9 cellular contexts compared by ENCODE assay signal in the genomic region with DNA sequence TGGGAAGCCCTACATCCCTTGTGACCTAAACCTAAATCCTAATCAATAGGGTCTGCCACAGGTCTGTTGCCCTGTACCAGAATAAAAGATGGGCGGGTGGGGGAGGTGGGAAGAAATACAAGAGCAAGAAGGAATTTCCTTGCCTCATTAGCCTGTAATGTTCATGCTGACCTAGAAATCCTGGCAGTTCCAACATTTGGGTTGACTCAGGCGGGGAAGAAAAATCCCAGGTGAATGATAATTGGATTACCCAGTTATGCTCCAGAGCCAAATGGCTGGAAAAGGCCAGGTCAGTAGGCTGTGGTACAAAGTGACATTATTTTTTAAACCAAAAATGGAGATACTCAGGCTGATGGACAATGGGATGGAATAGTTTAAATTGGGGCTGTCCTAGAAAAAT. TPM values are rescaled to one million over a fixed set of nuclear protein-coding genes. Genes with fewer than 3 reads are reported as not detected.
DNase-seq lines count a peak whose midpoint lies in the region; ATAC-seq and TF ChIP-seq lines count a peak whose summit lies in the region.
"Had no signal": no experiment of that assay in that cellular context is flagged by ENCODE, and none has a peak within 500 bp of the region (broad histone marks: within the 10 kb centered on the region; RNA-seq: fewer than 3 reads in every experiment).

No MANE protein-coding gene starts in this region.

- peaks cover 35 to 73% (median 41%) of the 10 kb centered on the region in 3 donors for H3K4me1 ChIP-seq in esophagus squamous epithelium

- in situ Hi-C loops in G401 (cut with HindIII; ENCODE audit: low sequenced_read_pairs) = no loop called here

- H3K27ac ChIP-seq in RWPE1 (peak overlapping the region; percentile 92), esophagus squamous epithelium (peak overlapping the region; percentile 89 to 99 (median 96))

- WGBS in esophagus squamous epithelium, 2 donors = 33 to 41% methylated on average over 1 to 2 of the region's 2 CpGs

- no peaks in the 10 kb centered on the region for H3K9me3 ChIP-seq in esophagus squamous epithelium

- CTCF ChIA-PET in RWPE1 (lab: Yijun Ruan, JAX) = no interaction called here

- intact Hi-C loops in esophagus squamous epithelium (cut with DNase I) = no loop called here

- peak overlapping the region; percentile 57 to 96 (median 78) for H3K4me3 ChIP-seq in esophagus squamous epithelium
- H3K4me3 ChIP-seq in retinal pigment epithelial cell (ENCODE audit: low read length) = peak overlapping the region; percentile 93

- TF ChIP-seq CTCF in RWPE1 (conservative IDR thresholded peaks at IDR 0.05; ENCODE audit: low read depth) = no peak
- TF ChIP-seq CTCF in esophagus squamous epithelium (IDR thresholded peaks at IDR 0.05) = no peak
- TF ChIP-seq CTCF in retinal pigment epithelial cell (conservative IDR thresholded peaks at IDR 0.05; ENCODE audit: low read depth, low read length) = no peak

- peaks cover 0 to 15% (median 0%) of the 10 kb centered on the region in 3 donors for H3K36me3 ChIP-seq in esophagus squamous epithelium

- TF ChIP-seq POLR2A in esophagus squamous epithelium (IDR thresholded peaks at IDR 0.05) = no peak

- POLR2A ChIA-PET in RWPE1 (lab: Yijun Ruan, JAX; ENCODE audit: low non-redundant PET) = interaction anchor here (0.6 kb wide), 1 partner anchor 119 kb away, joined by 3 read pairs; no protein-coding TSS in a partner anchor

- ATAC-seq in HG02884 (IDR thresholded peaks at IDR 0.05; ENCODE audit: unreplicated experiment) (no peak), HG02642 (IDR thresholded peaks at IDR 0.05; ENCODE audit: poor library complexity, unreplicated experiment) (no peak), HG03460 (IDR thresholded peaks at IDR 0.05; ENCODE audit: unreplicated experiment) (no peak)

- H3K27me3 ChIP-seq in esophagus squamous epithelium = no peaks in the 10 kb centered on the region

- DNase-seq in G401 (ENCODE audit: low spot score) = peak; percentile 84
- DNase-seq in RWPE1 (ENCODE audit: low spot score) = no peak
- DNase-seq in esophagus squamous epithelium (lab: John Stamatoyannopoulos, UW) = no peak
- DNase-seq in retinal pigment epithelial cell (ENCODE audit: low read depth) = no peak
- DNase-seq in hypothalamus (lab: John Stamatoyannopoulos, UW) = no peak
- DNase-seq: RPMI8226 had no signal

RNA-seq across cellular contexts. Expression of a gene that starts 27.3 kb away (rescaled TPM):
- total RNA-seq in G401 (2014; rRNA removed; shearing (Covaris generic)) = not detected in 2 replicates
- total RNA-seq in esophagus squamous epithelium = not detected
